7 cellular contexts compared by ENCODE assay signal in genomic region chr1:1662830-1663560, GRCh38. TPM values are rescaled to one million over a fixed set of nuclear protein-coding genes. Genes with fewer than 3 reads are reported as not detected.
DNase-seq lines count a peak whose midpoint lies in the region; ATAC-seq and TF ChIP-seq lines count a peak whose summit lies in the region.
"Not testable (repeated sequence)": the region's sequence is repeated elsewhere in the genome, so short reads cannot be mapped to it uniquely, and the experiment has no call there.

No MANE protein-coding gene starts in this region.

- not testable (repeated sequence) for H3K9me3 ChIP-seq in CD8-positive, alpha-beta T cell (ENCODE audit: low read length); effector memory CD4-positive, alpha-beta T cell (ENCODE audit: control insufficient read depth, low read length); mucosa of descending colon

- not testable (repeated sequence) for H3K4me1 ChIP-seq in CD8-positive, alpha-beta T cell (ENCODE audit: insufficient read depth, low read length); effector memory CD4-positive, alpha-beta T cell (ENCODE audit: control insufficient read depth, insufficient read depth, low read length, poor library complexity, severe bottlenecking); mucosa of descending colon (ENCODE audit: low read depth)

- H3K4me3 ChIP-seq in CD8-positive, alpha-beta T cell (ENCODE audit: low read depth, low read length); effector memory CD4-positive, alpha-beta T cell (ENCODE audit: insufficient read depth, low read depth, low read length, poor library complexity, severe bottlenecking); mucosa of descending colon; skin epidermis: not testable (repeated sequence)

- CTCF ChIA-PET in CD8-positive, alpha-beta T cell (lab: Charles Lee) = not testable (repeated sequence)

- H3K36me3 Mint-ChIP-seq in CD8-positive, alpha-beta T cell = peaks cover 19% of the 10 kb centered on the region

- POLR2A ChIA-PET in CD8-positive, alpha-beta T cell (lab: Charles Lee) = not testable (repeated sequence)

- not testable (repeated sequence) for ATAC-seq in CD8-positive, alpha-beta T cell; left ventricle myocardium superior; mucosa of descending colon

- peak overlapping the region; percentile 55 for H3K27ac Mint-ChIP-seq in CD8-positive, alpha-beta T cell

- H3K4me3 Mint-ChIP-seq in CD8-positive, alpha-beta T cell = not testable (repeated sequence)

- H3K36me3 ChIP-seq in CD8-positive, alpha-beta T cell (ENCODE audit: insufficient read depth, low read length) = peaks cover 15% of the 10 kb centered on the region
- H3K36me3 ChIP-seq in effector memory CD4-positive, alpha-beta T cell (ENCODE audit: control insufficient read depth, insufficient read depth, low read length) = peaks cover 19% of the 10 kb centered on the region
- H3K36me3 ChIP-seq in mucosa of descending colon (ENCODE audit: low read depth) = not testable (repeated sequence)

- TF ChIP-seq CTCF in CD8-positive, alpha-beta T cell (IDR thresholded peaks at IDR 0.05); mucosa of descending colon (IDR thresholded peaks at IDR 0.05): not testable (repeated sequence)

- H3K27ac ChIP-seq in CD8-positive, alpha-beta T cell (ENCODE audit: low read depth, low read length) = not testable (repeated sequence)
- peak overlapping the region; percentile 4 for H3K27ac ChIP-seq in effector memory CD4-positive, alpha-beta T cell (ENCODE audit: insufficient read depth, low read length, poor library complexity, severe bottlenecking)
- peak overlapping the region in 17 of 21 experiments; percentile 18 to 79 (median 61) for H3K27ac ChIP-seq in skin epidermis

- H3K9me3 Mint-ChIP-seq in CD8-positive, alpha-beta T cell = not testable (repeated sequence)

- not testable (repeated sequence) for H3K4me1 Mint-ChIP-seq in CD8-positive, alpha-beta T cell (ENCODE audit: low read depth)

- H3K27me3 ChIP-seq in CD8-positive, alpha-beta T cell (ENCODE audit: insufficient read depth, low read length); effector memory CD4-positive, alpha-beta T cell (replicated peaks; ENCODE audit: control insufficient read depth, insufficient read depth, low read length, poor library complexity, severe bottlenecking): not testable (repeated sequence)

- not testable (repeated sequence) for DNase-seq in CD8-positive, alpha-beta T cell; effector memory CD4-positive, alpha-beta T cell
- DNase-seq in NCI-H510A treated with DMSO at 0.1 percent for 48 hours (lab: John Stamatoyannopoulos, UW) = peak; percentile 39
- peak; percentile 62 for DNase-seq in activated effector memory CD4-positive, alpha-beta T cell treated with anti-CD3 and anti-CD28 coated beads, Interleukin-2, amount 50 U/mL, for 16 hours
- peak; percentile 21 for DNase-seq in left ventricle myocardium superior
- peak in 2 of 3 donors; percentile 35 to 38 for DNase-seq in mucosa of descending colon

- intact Hi-C loops in CD8-positive, alpha-beta T cell (cut with DNase I, micrococcal nuclease); left ventricle myocardium superior (cut with micrococcal nuclease); mucosa of descending colon (cut with DNase I, micrococcal nuclease): not testable (repeated sequence)

- H3K27me3 Mint-ChIP-seq in CD8-positive, alpha-beta T cell (ENCODE audit: low read depth) = not testable (repeated sequence)

RNA-seq across cellular contexts. Expression of gene CDK11B, which starts 4.2 kb away (rescaled TPM):
- 10 to 100 TPM; 64.0 to 64.7 TPM for total RNA-seq in CD8-positive, alpha-beta T cell
- total RNA-seq in left ventricle myocardium superior = 26.1 TPM
- 10 to 100 TPM; 31.9 to 45.6 (median 36.8) TPM for total RNA-seq in mucosa of descending colon

RNA-seq across cellular contexts. Expression of gene SLC35E2B, which starts 29.6 kb away (rescaled TPM):
- 10 to 100 TPM; 30.0 to 32.4 TPM for total RNA-seq in CD8-positive, alpha-beta T cell
- total RNA-seq in left ventricle myocardium superior (25.3 TPM), mucosa of descending colon (10 to 100 TPM; 32.4 to 75.2 (median 73.8) TPM)

RNA-seq across cellular contexts. Expression of gene MMP23B, which starts 31.0 kb away (rescaled TPM):
- 10 to 100 TPM; 11.9 to 12.3 TPM for total RNA-seq in CD8-positive, alpha-beta T cell
- total RNA-seq in left ventricle myocardium superior (47.9 TPM), mucosa of descending colon (1 to 10 TPM; 7.2 to 8.7 (median 7.4) TPM)

RNA-seq across cellular contexts. Expression of gene MIB2, which starts 47.7 kb away (rescaled TPM):
- total RNA-seq in CD8-positive, alpha-beta T cell = 10 to 100 TPM; 57.0 to 57.3 TPM
- total RNA-seq in left ventricle myocardium superior = 131 TPM
- 100 to 1,000 TPM in 2 of 3 donors, 10 to 100 TPM in 1; 67.8 to 118 (median 109) TPM for total RNA-seq in mucosa of descending colon
